21 cellular contexts compared by ENCODE assay signal in the genomic region with DNA sequence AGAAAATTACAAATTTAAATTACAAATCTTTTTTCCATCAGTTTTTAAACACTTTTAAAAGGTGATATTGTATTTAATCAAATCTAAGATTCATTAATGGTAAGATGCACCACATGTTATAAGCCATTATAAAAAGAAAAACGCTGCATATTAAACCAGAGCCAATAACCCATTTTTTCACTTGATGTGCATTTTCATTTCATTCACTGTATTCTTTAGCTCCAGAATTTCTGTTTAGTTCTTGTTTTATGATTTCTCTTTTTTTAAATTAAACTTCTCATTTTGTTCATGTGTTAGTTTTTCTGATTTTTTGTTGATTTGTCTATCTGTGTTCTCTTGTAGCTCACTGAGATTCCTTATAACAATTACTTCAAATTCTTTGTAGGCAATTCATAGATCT.
"Had no signal": no experiment of that assay in that cellular context is flagged by ENCODE, and none has a peak within 500 bp of the region (broad histone marks: within the 10 kb centered on the region; RNA-seq: fewer than 3 reads in every experiment).

No MANE protein-coding gene starts in this region.

- DNase-seq: IMR-90, Kasumi-1, MM.1S, NCI-H1092 treated with DMSO at 0.1 percent for 48 hours, NCI-H1436, NCI-H187 treated with DMSO at 0.1 percent for 48 hours, NCI-H2081, NCI-H2107, NCI-H2227 treated with DMSO at 0.1 percent for 48 hours, NCI-H446, NCI-H510A, NCI-H524 treated with DMSO at 0.1 percent for 48 hours, NCI-H69, NCI-H774, RPMI8226, SHP77, SK-N-SH, SW 1271, T-cell had no signal

- H3K4me2 ChIP-seq: KMS-11, SK-N-SH had no signal

- H3K9ac ChIP-seq: KMS-11, SK-N-SH had no signal

- H3K27ac ChIP-seq: KMS-11 had no signal

- ATAC-seq: T-cell had no signal

- H3K9me2 ChIP-seq: SK-N-SH had no signal

- FAIRE-seq: RCC 7860 had no signal
